ENCODE assay signal across 17 cellular contexts in the genomic region with DNA sequence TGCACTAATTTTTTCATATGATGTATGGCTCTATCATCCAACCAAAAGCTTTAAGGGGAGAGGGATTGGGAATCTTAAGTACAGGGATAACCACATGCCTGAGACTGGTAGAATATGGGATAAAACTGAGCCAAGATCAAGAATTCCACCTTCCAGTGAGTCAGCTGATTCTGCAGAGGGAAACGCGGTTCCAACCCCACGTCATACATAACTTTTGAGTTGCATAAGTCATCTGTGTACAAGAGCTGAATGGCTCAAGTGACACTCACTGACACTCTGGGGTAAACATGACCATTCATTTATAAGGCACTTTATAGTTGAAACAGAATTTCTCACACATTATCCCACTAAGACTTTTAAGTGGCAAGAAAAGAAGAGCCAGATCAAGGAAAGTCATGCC. TPM values are rescaled to one million over a fixed set of nuclear protein-coding genes. Genes with fewer than 3 reads are reported as not detected.
DNase-seq lines count a peak whose midpoint lies in the region; ATAC-seq and TF ChIP-seq lines count a peak whose summit lies in the region.
"Had no signal": no experiment of that assay in that cellular context is flagged by ENCODE, and none has a peak within 500 bp of the region (broad histone marks: within the 10 kb centered on the region; RNA-seq: fewer than 3 reads in every experiment).

No MANE protein-coding gene starts in this region.

- peaks cover 0 to 97% of the 10 kb centered on the region in 2 donors for H3K36me3 ChIP-seq in left lung
- H3K36me3 ChIP-seq in aorta (ENCODE audit: control insufficient read depth in 1 of 2, insufficient read depth in 2 of 2, low read length in 1 of 2): peaks cover 4 to 14% of the 10 kb centered on the region in 2 donors

- H3K27ac Mint-ChIP-seq in activated naive CD8-positive, alpha-beta T cell: peak overlapping the region; percentile 10
- H3K27ac Mint-ChIP-seq in activated naive CD8-positive, alpha-beta T cell treated with anti-CD3 and anti-CD28 coated beads, Interleukin-2, amount 50 U/mL, for 24 hours: no peak overlapping the region
- H3K27ac Mint-ChIP-seq: activated CD4-positive, alpha-beta memory T cell treated with anti-CD3 and anti-CD28 coated beads for 36 hours had no signal

- peaks cover 24% of the 10 kb centered on the region for H3K36me3 Mint-ChIP-seq in activated naive CD8-positive, alpha-beta T cell
- peaks cover 76% of the 10 kb centered on the region for H3K36me3 Mint-ChIP-seq in activated naive CD8-positive, alpha-beta T cell treated with anti-CD3 and anti-CD28 coated beads, Interleukin-2, amount 50 U/mL, for 24 hours (ENCODE audit: low read depth)

- H3K27ac ChIP-seq in left lung (peak overlapping the region; percentile 36 to 59), aorta (ENCODE audit: low read depth in 1 of 2, low read length in 2 of 2) (no peak overlapping the region)
- H3K27ac ChIP-seq: right atrium auricular region, SK-N-MC had no signal

- in situ Hi-C loops in astrocyte of the spinal cord (cut with HindIII; ENCODE audit: low sequenced_read_pairs): no loop called here

- TF ChIP-seq CTCF in astrocyte of the spinal cord (IDR thresholded peaks at IDR 0.05; ENCODE audit: low read depth, low read length) (no peak), left lung (IDR thresholded peaks at IDR 0.05) (no peak)

- no peaks in the 10 kb centered on the region for H3K9me3 Mint-ChIP-seq in activated naive CD8-positive, alpha-beta T cell (ENCODE audit: low read depth)
- H3K9me3 Mint-ChIP-seq in activated naive CD8-positive, alpha-beta T cell treated with anti-CD3 and anti-CD28 coated beads, Interleukin-2, amount 50 U/mL, for 24 hours: no peaks in the 10 kb centered on the region
- H3K9me3 Mint-ChIP-seq: activated CD4-positive, alpha-beta memory T cell treated with anti-CD3 and anti-CD28 coated beads for 36 hours; naive thymus-derived CD8-positive, alpha-beta T cell had no signal

- peaks cover 6% of the 10 kb centered on the region for H3K4me1 Mint-ChIP-seq in activated naive CD8-positive, alpha-beta T cell (ENCODE audit: low read depth)
- H3K4me1 Mint-ChIP-seq in activated naive CD8-positive, alpha-beta T cell treated with anti-CD3 and anti-CD28 coated beads, Interleukin-2, amount 50 U/mL, for 24 hours: peaks cover 9% of the 10 kb centered on the region

- H3K4me1 ChIP-seq in left lung: peaks cover 0 to 23% of the 10 kb centered on the region in 2 donors
- H3K4me1 ChIP-seq in aorta (ENCODE audit: control insufficient read depth in 1 of 2, insufficient read depth in 2 of 2, low read length in 2 of 2): no peaks in the 10 kb centered on the region
- H3K4me1 ChIP-seq: right atrium auricular region had no signal

- H3K4me3 ChIP-seq in astrocyte of the spinal cord (ENCODE audit: low read depth, low read length) (no peak overlapping the region), left lung (no peak overlapping the region), aorta (ENCODE audit: low read length in 2 of 2) (no peak overlapping the region)
- H3K4me3 ChIP-seq: heart left ventricle, right atrium auricular region, SK-N-MC had no signal

- H3K9me3 ChIP-seq in left lung: no peaks in the 10 kb centered on the region
- no peaks in the 10 kb centered on the region for H3K9me3 ChIP-seq in aorta (ENCODE audit: control insufficient read depth, low read length)
- H3K9me3 ChIP-seq: heart left ventricle, right atrium auricular region had no signal

- H3K4me3 Mint-ChIP-seq in activated naive CD8-positive, alpha-beta T cell: no peak overlapping the region
- H3K4me3 Mint-ChIP-seq in activated naive CD8-positive, alpha-beta T cell treated with anti-CD3 and anti-CD28 coated beads, Interleukin-2, amount 50 U/mL, for 24 hours: no peak overlapping the region
- H3K4me3 Mint-ChIP-seq: activated CD4-positive, alpha-beta memory T cell treated with anti-CD3 and anti-CD28 coated beads for 36 hours; naive thymus-derived CD8-positive, alpha-beta T cell had no signal

- intact Hi-C loops in left lung (cut with DNase I) (no loop called here), aorta (cut with DNase I) (no loop called here)

- no peak for ATAC-seq in activated naive CD8-positive, alpha-beta T cell treated with anti-CD3 and anti-CD28 coated beads, Interleukin-2, amount 50 U/mL, for 24 hours
- ATAC-seq in left lung (peak; percentile 91), aorta (ENCODE audit: low FRiP score) (peak; percentile 69)
- ATAC-seq: naive thymus-derived CD8-positive, alpha-beta T cell had no signal

- H3K27me3 ChIP-seq in left lung: no peaks in the 10 kb centered on the region
- no peaks in the 10 kb centered on the region for H3K27me3 ChIP-seq in aorta (ENCODE audit: control insufficient read depth in 1 of 2, insufficient read depth in 2 of 2, low read length in 1 of 2)
- H3K27me3 ChIP-seq: heart left ventricle, right atrium auricular region had no signal

- H3K27me3 Mint-ChIP-seq in activated naive CD8-positive, alpha-beta T cell: no peaks in the 10 kb centered on the region
- H3K27me3 Mint-ChIP-seq in activated naive CD8-positive, alpha-beta T cell treated with anti-CD3 and anti-CD28 coated beads, Interleukin-2, amount 50 U/mL, for 24 hours: no peaks in the 10 kb centered on the region
- H3K27me3 Mint-ChIP-seq: activated CD4-positive, alpha-beta memory T cell treated with anti-CD3 and anti-CD28 coated beads for 36 hours; naive thymus-derived CD8-positive, alpha-beta T cell had no signal

- no peak for DNase-seq in activated naive CD8-positive, alpha-beta T cell treated with anti-CD3 and anti-CD28 coated beads, Interleukin-2, amount 50 U/mL, for 24 hours
- DNase-seq in astrocyte of the spinal cord (ENCODE audit: low read depth, low spot score) (peak; percentile 70), left lung (no peak), aorta (peak in 1 of 2 donors; percentile 57), inferior parietal cortex (ENCODE audit: extremely low spot score) (no peak), nucleus accumbens (lab: John Stamatoyannopoulos, UW) (no peak), NOMO-1 treated with dmso at 0.1 percent for 144 hours (lab: John Stamatoyannopoulos, UW; ENCODE audit: unreplicated experiment) (no peak)
- DNase-seq: activated CD4-positive, alpha-beta memory T cell treated with anti-CD3 and anti-CD28 coated beads for 36 hours; activated effector memory CD4-positive, alpha-beta T cell treated with Interleukin-2 at 50 U/mL for 16 hours; heart left ventricle; naive thymus-derived CD8-positive, alpha-beta T cell; NCI-H1105 treated with DMSO at 0.1 percent for 48 hours; NCI-H2227 treated with DMSO at 0.1 percent for 48 hours; stimulated activated CD4-positive, alpha-beta T cell treated with anti-CD3 and anti-CD28 coated beads, Interleukin-2, amount 100 ng/mL, for 24 hours had no signal

- 2 to 11% methylated on average over 3 of the region's 3 CpGs for WGBS in aorta, 2 donors

RNA-seq across cellular contexts. Expression of a gene that starts 16.4 kb away (rescaled TPM):
- total RNA-seq in left lung: 10 to 100 TPM; 42.2 to 47.5 TPM
- total RNA-seq in aorta: 10 to 100 TPM; 42.0 to 56.0 TPM
- 10 to 100 TPM; 19.3 to 38.8 TPM for polyA plus RNA-seq in aorta

Comparison
In these comparisons a context has a peak if more than half of its experiments do, and no peak if none do; other contexts are left out.
1. H3K27ac ChIP-seq: peak in left lung (2 of 2); none in aorta (0 of 2).